Comparison of ENCODE assay signal across 27 cellular contexts in genomic region chr9:136471802-136472487, GRCh38.
"Had no signal": no experiment of that assay in that cellular context is flagged by ENCODE, and none has a peak within 500 bp of the region (broad histone marks: within the 10 kb centered on the region; RNA-seq: fewer than 3 reads in every experiment).

No MANE protein-coding gene starts in this region.

- ATAC-seq: mucosa of descending colon; naive thymus-derived CD4-positive, alpha-beta T cell; natural killer cell treated with Interleukin-12 subunit alpha and Interleukin-12 subunit beta and Interleukin-15 and Interleukin-18, amount 100 ng/mL, for 72 hours; sciatic nerve; stimulated activated effector memory CD8-positive, alpha-beta T cell treated with anti-CD3 and anti-CD28 coated beads, Interleukin-12 subunit alpha, Interleukin-12 subunit beta, amount 100 ng/mL, for 72 hours; upper lobe of right lung had no signal

- H3K4me1 Mint-ChIP-seq: stimulated activated effector memory CD8-positive, alpha-beta T cell treated with anti-CD3 and anti-CD28 coated beads, Interleukin-12 subunit alpha, Interleukin-12 subunit beta, amount 100 ng/mL, for 72 hours had no signal

- H3K27ac Mint-ChIP-seq: immature natural killer cell; naive thymus-derived CD4-positive, alpha-beta T cell; natural killer cell treated with Interleukin-12 subunit alpha and Interleukin-12 subunit beta and Interleukin-15 and Interleukin-18, amount 100 ng/mL, for 72 hours; progenitor cell of endocrine pancreas; stimulated activated naive CD8-positive, alpha-beta T cell treated with anti-CD3 and anti-CD28 coated beads, Interleukin-15, Interleukin-2, amounts not matched to agents 100 ng/mL and 50 ng/mL, for 24 hours had no signal

- H3K36me3 Mint-ChIP-seq: natural killer cell treated with Interleukin-12 subunit alpha and Interleukin-12 subunit beta and Interleukin-15 and Interleukin-18, amount 100 ng/mL, for 72 hours had no signal

- H3K27ac ChIP-seq: left ventricle myocardium inferior, lower lobe of right lung, ovary, right atrium auricular region, skin epidermis, suprapubic skin, thoracic aorta, tibial artery, upper lobe of right lung had no signal

- H3K9me3 ChIP-seq: left ventricle myocardium inferior, lower lobe of right lung, mucosa of descending colon, ovary, right atrium auricular region, suprapubic skin, thoracic aorta, tibial artery, upper lobe of right lung had no signal

- DNase-seq: hypothalamus; immature natural killer cell; kidney; left ventricle myocardium inferior; lower lobe of right lung; mammary epithelial cell; mesenchymal stem cell; midbrain; mucosa of descending colon; naive thymus-derived CD4-positive, alpha-beta T cell; ovary; stimulated activated CD4-positive, alpha-beta T cell treated with anti-CD3 and anti-CD28 coated beads, Interleukin-4, amount 100 ng/mL, for 24 hours; stimulated activated naive CD4-positive, alpha-beta T cell; tibial artery; trophoblast cell; upper lobe of right lung had no signal

- H3K27me3 Mint-ChIP-seq: naive thymus-derived CD4-positive, alpha-beta T cell; natural killer cell treated with Interleukin-12 subunit alpha and Interleukin-12 subunit beta and Interleukin-15 and Interleukin-18, amount 100 ng/mL, for 72 hours; progenitor cell of endocrine pancreas; stimulated activated naive CD8-positive, alpha-beta T cell treated with anti-CD3 and anti-CD28 coated beads, Interleukin-15, Interleukin-2, amounts not matched to agents 100 ng/mL and 50 ng/mL, for 24 hours had no signal

- H3K4me3 Mint-ChIP-seq: immature natural killer cell; naive thymus-derived CD4-positive, alpha-beta T cell; natural killer cell treated with Interleukin-12 subunit alpha and Interleukin-12 subunit beta and Interleukin-15 and Interleukin-18, amount 100 ng/mL, for 72 hours; stimulated activated effector memory CD8-positive, alpha-beta T cell treated with anti-CD3 and anti-CD28 coated beads, Interleukin-12 subunit alpha, Interleukin-12 subunit beta, amount 100 ng/mL, for 72 hours; stimulated activated naive CD8-positive, alpha-beta T cell treated with anti-CD3 and anti-CD28 coated beads, Interleukin-15, Interleukin-2, amounts not matched to agents 100 ng/mL and 50 ng/mL, for 24 hours had no signal

- H3K27me3 ChIP-seq: ovary, right atrium auricular region, suprapubic skin, tibial artery, upper lobe of right lung had no signal

- H3K4me3 ChIP-seq: left ventricle myocardium inferior, lower lobe of right lung, mucosa of descending colon, ovary, right atrium auricular region, skin epidermis, suprapubic skin, thoracic aorta, tibial artery, upper lobe of right lung had no signal

- FAIRE-seq: islet of Langerhans, kidney, urothelium cell line had no signal

- H3K4me1 ChIP-seq: left ventricle myocardium inferior, lower lobe of right lung, right atrium auricular region, suprapubic skin, upper lobe of right lung had no signal

- H3K9me3 Mint-ChIP-seq: immature natural killer cell; naive thymus-derived CD4-positive, alpha-beta T cell; natural killer cell treated with Interleukin-12 subunit alpha and Interleukin-12 subunit beta and Interleukin-15 and Interleukin-18, amount 100 ng/mL, for 72 hours; stimulated activated effector memory CD8-positive, alpha-beta T cell treated with anti-CD3 and anti-CD28 coated beads, Interleukin-12 subunit alpha, Interleukin-12 subunit beta, amount 100 ng/mL, for 72 hours; stimulated activated naive CD8-positive, alpha-beta T cell treated with anti-CD3 and anti-CD28 coated beads, Interleukin-15, Interleukin-2, amounts not matched to agents 100 ng/mL and 50 ng/mL, for 24 hours had no signal

- H3K36me3 ChIP-seq: ovary had no signal
